ENCODE assay signal across 15 cellular contexts in the genomic region with DNA sequence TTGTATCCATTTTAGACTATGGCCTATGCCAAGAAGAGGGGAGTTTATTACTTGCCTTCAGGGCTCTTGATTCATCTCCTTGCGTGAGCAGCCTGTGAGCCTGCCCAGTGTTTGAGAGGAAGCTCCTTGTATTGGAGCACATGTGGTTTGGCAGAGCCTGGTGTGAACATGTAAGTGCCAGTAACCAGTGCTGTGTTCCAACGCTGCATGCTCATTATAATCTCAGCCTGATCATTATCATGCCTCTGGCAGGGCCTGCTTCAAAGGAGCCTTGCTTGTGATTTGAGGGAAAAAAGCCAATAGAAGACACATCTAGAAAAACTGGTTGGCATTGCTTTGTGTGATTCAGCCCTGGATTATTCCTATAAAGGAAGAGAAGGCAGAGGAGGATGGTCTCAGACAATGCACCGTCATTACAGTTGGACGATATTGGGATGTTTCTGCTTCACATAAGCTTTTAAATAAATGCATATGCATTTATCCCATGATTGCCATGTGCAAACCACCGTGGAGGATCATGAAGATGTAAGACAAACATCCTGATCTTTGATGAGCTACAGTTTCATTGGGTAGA.
DNase-seq lines count a peak whose midpoint lies in the region; ATAC-seq, FAIRE-seq and TF ChIP-seq lines count a peak whose summit lies in the region.
"Had no signal": no experiment of that assay in that cellular context is flagged by ENCODE, and none has a peak within 500 bp of the region (broad histone marks: within the 10 kb centered on the region; RNA-seq: fewer than 3 reads in every experiment).

No MANE protein-coding gene starts in this region.

- H3K4me3 ChIP-seq in DND-41 (ENCODE audit: low read depth in 1 of 2, low read length in 2 of 2): no peak overlapping the region
- no peak overlapping the region for H3K4me3 ChIP-seq in MG63
- H3K4me3 ChIP-seq: gastroesophageal sphincter, SJSA1 had no signal

- FAIRE-seq in GM12892 (lab: Jason Lieb, UNC): no peak
- FAIRE-seq: GM12891 had no signal

- H4K20me1 ChIP-seq in DND-41 (ENCODE audit: insufficient read depth, low read length): no peaks in the 10 kb centered on the region

- H2AFZ ChIP-seq in DND-41 (ENCODE audit: low read depth, low read length): no peak overlapping the region

- TF ChIP-seq CTCF in DND-41 (IDR thresholded peaks at IDR 0.05; ENCODE audit: borderline replicate concordance, extremely low read depth, low read length, poor library complexity, severe bottlenecking) (no peak), brain (conservative IDR thresholded peaks at IDR 0.05) (no peak), CD14-positive monocyte (IDR thresholded peaks at IDR 0.05) (no peak)

- H3K36me3 ChIP-seq in DND-41 (ENCODE audit: insufficient read depth, low read length): no peaks in the 10 kb centered on the region
- no peaks in the 10 kb centered on the region for H3K36me3 ChIP-seq in MG63
- H3K36me3 ChIP-seq: gastroesophageal sphincter, SJSA1 had no signal

- ATAC-seq in DND-41 (ENCODE audit: insufficient read depth, low read depth): peak; percentile 64
- peak; percentile 54 to 80 for ATAC-seq in natural killer cell treated with Interleukin-12 subunit alpha and Interleukin-12 subunit beta and Interleukin-15 and Interleukin-18, amount 100 ng/mL, for 72 hours
- ATAC-seq: gastroesophageal sphincter; left lobe of liver; stimulated activated effector memory CD8-positive, alpha-beta T cell treated with anti-CD3 and anti-CD28 coated beads, Interleukin-12 subunit alpha, Interleukin-12 subunit beta, amount 100 ng/mL, for 72 hours had no signal

- H3K4me2 ChIP-seq in DND-41 (ENCODE audit: insufficient read depth, low read length): no peak overlapping the region

- H3K9me3 ChIP-seq in DND-41 (ENCODE audit: insufficient read depth, low read length, severe bottlenecking): no peaks in the 10 kb centered on the region
- no peaks in the 10 kb centered on the region for H3K9me3 ChIP-seq in MG63
- H3K9me3 ChIP-seq: gastroesophageal sphincter, SJSA1 had no signal

- no peaks in the 10 kb centered on the region for H3K27me3 ChIP-seq in DND-41 (ENCODE audit: insufficient read depth, low read length, poor library complexity)
- no peaks in the 10 kb centered on the region for H3K27me3 ChIP-seq in MG63
- H3K27me3 ChIP-seq: gastroesophageal sphincter, SJSA1 had no signal

- no peak overlapping the region for H3K27ac ChIP-seq in DND-41 (ENCODE audit: low read length)
- H3K27ac ChIP-seq: gastroesophageal sphincter, SJSA1 had no signal

- no peaks in the 10 kb centered on the region for H3K79me2 ChIP-seq in DND-41 (ENCODE audit: insufficient read depth, low read length)

- H3K27me3 Mint-ChIP-seq in brain: peaks cover 4% of the 10 kb centered on the region
- H3K27me3 Mint-ChIP-seq in natural killer cell treated with Interleukin-12 subunit alpha and Interleukin-12 subunit beta and Interleukin-15 and Interleukin-18, amount 100 ng/mL, for 72 hours: peaks cover 2 to 7% of the 10 kb centered on the region in 2 donors
- no peaks in the 10 kb centered on the region for H3K27me3 Mint-ChIP-seq in activated T-cell treated with anti-CD3 and anti-CD28 coated beads, Interleukin-2, amount 50 U/mL, for 24 hours
- no peaks in the 10 kb centered on the region for H3K27me3 Mint-ChIP-seq in CD14-positive monocyte (ENCODE audit: low read depth in 3 of 3)

- H3K4me3 Mint-ChIP-seq in brain (peak overlapping the region in 1 of 5 experiments; percentile 20), CD14-positive monocyte (no peak overlapping the region)
- H3K4me3 Mint-ChIP-seq in natural killer cell treated with Interleukin-12 subunit alpha and Interleukin-12 subunit beta and Interleukin-15 and Interleukin-18, amount 100 ng/mL, for 72 hours: no peak overlapping the region
- H3K4me3 Mint-ChIP-seq in activated T-cell treated with anti-CD3 and anti-CD28 coated beads, Interleukin-2, amount 50 U/mL, for 24 hours: no peak overlapping the region
- H3K4me3 Mint-ChIP-seq: stimulated activated effector memory CD8-positive, alpha-beta T cell treated with anti-CD3 and anti-CD28 coated beads, Interleukin-12 subunit alpha, Interleukin-12 subunit beta, amount 100 ng/mL, for 72 hours had no signal

- intact Hi-C loops in CD14-positive monocyte (cut with micrococcal nuclease): no loop called here

- no peak overlapping the region for H3K9ac ChIP-seq in DND-41 (ENCODE audit: low read depth, low read length)

- DNase-seq in DND-41 (peak; percentile 30), MG63 (peak; percentile 98), HuH-7 (ENCODE audit: low spot score) (no peak), GM12892 (ENCODE audit: insufficient read length) (no peak), CD14-positive monocyte (ENCODE audit: low spot score) (no peak)
- no peak for DNase-seq in natural killer cell treated with Interleukin-12 subunit alpha and Interleukin-12 subunit beta and Interleukin-15 and Interleukin-18, amount 100 ng/mL, for 72 hours (ENCODE audit: low spot score)
- DNase-seq in activated T-cell treated with anti-CD3 and anti-CD28 coated beads, Interleukin-2, amount 50 U/mL, for 24 hours: no peak
- DNase-seq: MM.1S, NCI-H524 had no signal

- H3K36me3 Mint-ChIP-seq in brain (no peaks in the 10 kb centered on the region), CD14-positive monocyte (no peaks in the 10 kb centered on the region)
- peaks cover 6% of the 10 kb centered on the region for H3K36me3 Mint-ChIP-seq in natural killer cell treated with Interleukin-12 subunit alpha and Interleukin-12 subunit beta and Interleukin-15 and Interleukin-18, amount 100 ng/mL, for 72 hours
- no peaks in the 10 kb centered on the region for H3K36me3 Mint-ChIP-seq in activated T-cell treated with anti-CD3 and anti-CD28 coated beads, Interleukin-2, amount 50 U/mL, for 24 hours (ENCODE audit: low read depth)
- H3K36me3 Mint-ChIP-seq: stimulated activated effector memory CD8-positive, alpha-beta T cell treated with anti-CD3 and anti-CD28 coated beads, Interleukin-12 subunit alpha, Interleukin-12 subunit beta, amount 100 ng/mL, for 72 hours had no signal

- H3K9me3 Mint-ChIP-seq in brain (no peaks in the 10 kb centered on the region), CD14-positive monocyte (peaks cover 0 to 2% (median 0%) of the 10 kb centered on the region in 7 donors)
- no peaks in the 10 kb centered on the region for H3K9me3 Mint-ChIP-seq in natural killer cell treated with Interleukin-12 subunit alpha and Interleukin-12 subunit beta and Interleukin-15 and Interleukin-18, amount 100 ng/mL, for 72 hours
- H3K9me3 Mint-ChIP-seq in activated T-cell treated with anti-CD3 and anti-CD28 coated beads, Interleukin-2, amount 50 U/mL, for 24 hours: no peaks in the 10 kb centered on the region
- H3K9me3 Mint-ChIP-seq: stimulated activated effector memory CD8-positive, alpha-beta T cell treated with anti-CD3 and anti-CD28 coated beads, Interleukin-12 subunit alpha, Interleukin-12 subunit beta, amount 100 ng/mL, for 72 hours had no signal

- H3K4me1 Mint-ChIP-seq in brain (no peaks in the 10 kb centered on the region), CD14-positive monocyte (peaks cover 16% of the 10 kb centered on the region)
- H3K4me1 Mint-ChIP-seq in natural killer cell treated with Interleukin-12 subunit alpha and Interleukin-12 subunit beta and Interleukin-15 and Interleukin-18, amount 100 ng/mL, for 72 hours (ENCODE audit: low read depth in 2 of 2): peaks cover 5 to 11% of the 10 kb centered on the region in 2 donors
- peaks cover 13% of the 10 kb centered on the region for H3K4me1 Mint-ChIP-seq in activated T-cell treated with anti-CD3 and anti-CD28 coated beads, Interleukin-2, amount 50 U/mL, for 24 hours (ENCODE audit: low read depth)

- TF ChIP-seq POLR2A in GM12892 (IDR thresholded peaks at IDR 0.05; ENCODE audit: low read depth, low read length): no peak

- peaks cover 18% of the 10 kb centered on the region for H3K4me1 ChIP-seq in DND-41 (ENCODE audit: insufficient read depth, low read length)
- H3K4me1 ChIP-seq: gastroesophageal sphincter had no signal

- peak overlapping the region in 3 of 5 experiments; percentile 84 to 90 (median 84) for H3K27ac Mint-ChIP-seq in brain
- peak overlapping the region in 1 of 2 donors; percentile 17 for H3K27ac Mint-ChIP-seq in natural killer cell treated with Interleukin-12 subunit alpha and Interleukin-12 subunit beta and Interleukin-15 and Interleukin-18, amount 100 ng/mL, for 72 hours
- no peak overlapping the region for H3K27ac Mint-ChIP-seq in activated T-cell treated with anti-CD3 and anti-CD28 coated beads, Interleukin-2, amount 50 U/mL, for 24 hours
- no peak overlapping the region for H3K27ac Mint-ChIP-seq in CD14-positive monocyte
- H3K27ac Mint-ChIP-seq: stimulated activated effector memory CD8-positive, alpha-beta T cell treated with anti-CD3 and anti-CD28 coated beads, Interleukin-12 subunit alpha, Interleukin-12 subunit beta, amount 100 ng/mL, for 72 hours had no signal

Comparison
In these comparisons a context has a peak if more than half of its experiments do, and no peak if none do; other contexts are left out.
1. DNase-seq: peak in DND-41 (single experiment) and MG63 (single experiment); none in natural killer cell treated with Interleukin-12 subunit alpha and Interleukin-12 subunit beta and Interleukin-15 and Interleukin-18, amount 100 ng/mL, for 72 hours (single experiment), HuH-7 (single experiment), GM12892 (single experiment), activated T-cell treated with anti-CD3 and anti-CD28 coated beads, Interleukin-2, amount 50 U/mL, for 24 hours (single experiment) and CD14-positive monocyte (single experiment).
2. H3K27ac Mint-ChIP-seq: peak in brain (3 of 5); none in activated T-cell treated with anti-CD3 and anti-CD28 coated beads, Interleukin-2, amount 50 U/mL, for 24 hours (single experiment) and CD14-positive monocyte (0 of 7).